In genomic region chr6:96724641-96725040, GRCh38 we compare ENCODE assay signal across 21 cellular contexts.
"Had no signal": no experiment of that assay in that cellular context is flagged by ENCODE, and none has a peak within 500 bp of the region (broad histone marks: within the 10 kb centered on the region; RNA-seq: fewer than 3 reads in every experiment).

No MANE protein-coding gene starts in this region.

- H3K9me3 ChIP-seq: heart left ventricle, left ventricle myocardium inferior, lower lobe of right lung, pancreas, stomach, thoracic aorta, transverse colon had no signal

- H3K27me3 ChIP-seq: dorsolateral prefrontal cortex, heart left ventricle, pancreas, stomach, transverse colon had no signal

- DNase-seq: cortex of kidney; effector CD8-positive, alpha-beta T cell; foreskin melanocyte; heart left ventricle; hypothalamus; immature natural killer cell; kidney; left cardiac atrium; left ventricle myocardium inferior; lower lobe of right lung; midbrain; occipital lobe; right cardiac atrium; stimulated activated CD4-positive, alpha-beta T cell treated with anti-CD3 and anti-CD28 coated beads, Interleukin-12 subunit alpha, Interleukin-12 subunit beta, amount 100 ng/mL, for 4 hours; stimulated activated naive CD4-positive, alpha-beta T cell; substantia nigra; transverse colon had no signal

- H3K27ac ChIP-seq: dorsolateral prefrontal cortex, heart left ventricle, left ventricle myocardium inferior, lower lobe of right lung, pancreas, stomach, thoracic aorta, transverse colon had no signal

- H3K4me1 ChIP-seq: heart left ventricle, left ventricle myocardium inferior, lower lobe of right lung, transverse colon had no signal

- H3K4me3 ChIP-seq: dorsolateral prefrontal cortex, heart left ventricle, left ventricle myocardium inferior, lower lobe of right lung, pancreas, stomach, thoracic aorta, transverse colon had no signal

- H3K36me3 ChIP-seq: heart left ventricle, left ventricle myocardium inferior, lower lobe of right lung, pancreas, stomach, thoracic aorta, transverse colon had no signal
